In the genomic region with DNA sequence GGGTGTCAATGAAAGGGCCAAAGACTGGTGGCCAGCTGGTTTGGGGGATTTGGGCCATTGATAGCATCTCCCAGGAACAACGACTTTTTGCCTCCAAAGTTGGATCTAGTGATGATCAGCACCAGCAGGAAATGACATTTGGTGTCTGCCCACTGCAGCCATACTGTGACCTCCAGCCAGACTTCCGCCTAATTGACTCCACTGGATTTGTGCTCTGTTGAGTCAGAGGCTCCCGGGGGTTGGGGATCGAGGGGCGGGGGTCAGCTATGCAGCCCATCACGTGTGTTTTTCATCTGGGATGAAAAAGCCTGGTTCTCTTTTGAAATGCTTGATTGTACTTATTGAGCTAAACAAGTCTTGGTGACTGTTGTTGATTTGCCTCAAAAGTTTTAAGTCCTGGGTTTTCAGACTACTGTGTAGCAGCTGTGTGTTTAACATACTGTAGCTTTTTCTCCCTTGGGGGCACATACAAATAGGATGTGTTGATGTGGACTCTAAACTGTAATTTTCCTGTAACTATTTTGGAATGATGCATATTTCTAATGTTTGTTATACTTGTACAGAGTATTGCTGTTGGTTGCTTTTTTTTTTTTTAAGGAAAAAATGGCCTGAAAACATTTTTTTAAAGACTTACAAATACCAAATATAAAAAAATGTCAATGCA, we compare ENCODE assay signal across 17 cellular contexts. TPM values are rescaled to one million over a fixed set of nuclear protein-coding genes. Genes with fewer than 3 reads are reported as not detected.
DNase-seq lines count a peak whose midpoint lies in the region; ATAC-seq and TF ChIP-seq lines count a peak whose summit lies in the region.
"Had no signal": no experiment of that assay in that cellular context is flagged by ENCODE, and none has a peak within 500 bp of the region (broad histone marks: within the 10 kb centered on the region; RNA-seq: fewer than 3 reads in every experiment).

No MANE protein-coding gene starts in this region.

- 20 to 22% methylated on average over 6 of the region's 6 CpGs for WGBS in GM23248 (ENCODE audit: low coverage in 1 of 2, low lambda C conversion rate in 2 of 2, missing lambda C conversion rate in 2 of 2), 2 experiments
- 62% methylated on average over 6 of the region's 6 CpGs; no CpG with 5 or more reads in 1 of the 2 donors for WGBS in transverse colon (ENCODE audit: low coverage in 1 of 2), 2 donors

- peaks cover 22% of the 10 kb centered on the region; the same call in 1 of the 2 replicates for H3F3A ChIP-seq in GM23248 (ENCODE audit: insufficient read depth)

- H3K27ac ChIP-seq in GM23248 = peak overlapping the region; percentile 64
- peak overlapping the region in 3 of 4 donors; percentile 8 to 15 (median 14) for H3K27ac ChIP-seq in transverse colon
- H3K27ac ChIP-seq: suprapubic skin had no signal

- ATAC-seq in GM18505 (IDR thresholded peaks at IDR 0.05; ENCODE audit: unreplicated experiment) = no peak
- ATAC-seq: activated naive CD8-positive, alpha-beta T cell treated with anti-CD3 and anti-CD28 coated beads, Interleukin-2, amount 50 U/mL, for 24 hours; HCT116; mucosa of descending colon had no signal

- TF ChIP-seq POLR2A in transverse colon (IDR thresholded peaks at IDR 0.05) (no peak), GM18505 (IDR thresholded peaks at IDR 0.05; ENCODE audit: borderline replicate concordance, extremely low read depth, insufficient read depth, insufficient read length) (no peak)

- H3K9me2 ChIP-seq in GM23248 (ENCODE audit: insufficient read depth) = no peaks in the 10 kb centered on the region

- in situ Hi-C loops in GM23248 (cut with MboI) (no loop called here), transverse colon (cut with MboI; ENCODE audit: low pct_ligation_motif_present in 1 of 4, low pct_unique_long_range_greater_than_20kb in 1 of 4, low sequenced_read_pairs in 3 of 4) (no loop called here)

- DNase-seq in GM23248 = peak; percentile 29
- DNase-seq in cardiac fibroblast (ENCODE audit: low read depth in 2 of 2) = peak; percentile 38 to 64
- peak; percentile 56 for DNase-seq in iris pigment epithelial cell (ENCODE audit: low read depth)
- no peak for DNase-seq in transverse colon
- no peak for DNase-seq in kidney tubule cell (ENCODE audit: low spot score)
- DNase-seq in SHP77 treated with DMSO at 0.1 percent for 48 hours (lab: John Stamatoyannopoulos, UW) = no peak
- DNase-seq: activated CD8-positive, alpha-beta memory T cell treated with anti-CD3 and anti-CD28 coated beads, Interleukin-2, amount 50 U/mL, for 48 hours; activated naive CD8-positive, alpha-beta T cell treated with anti-CD3 and anti-CD28 coated beads, Interleukin-2, amount 50 U/mL, for 24 hours; DMS79; effector memory CD4-positive, alpha-beta T cell; mucosa of descending colon; NCI-H1105 had no signal

- H3K9ac ChIP-seq in GM23248 = peak overlapping the region; percentile 43

- 0 out of 2 replicates have a peak, but pooled peaks cover 8% of the 10 kb centered on the region for H3K36me3 ChIP-seq in GM23248 (ENCODE audit: low read depth)
- peaks cover 0 to 1% (median 0%) of the 10 kb centered on the region in 4 donors for H3K36me3 ChIP-seq in transverse colon

- H3K27me3 ChIP-seq in GM23248 (replicated peaks; ENCODE audit: insufficient read depth) = no peaks in the 10 kb centered on the region
- no peaks in the 10 kb centered on the region for H3K27me3 ChIP-seq in transverse colon
- H3K27me3 ChIP-seq: suprapubic skin had no signal

- intact Hi-C loops in transverse colon (cut with DNase I; ENCODE audit: low total_unique reads) = no loop called here

- H3K4me3 ChIP-seq in GM23248 (peak overlapping the region; percentile 30), cardiac fibroblast (replicated peaks in 1 of 2; ENCODE audit: low read depth in 2 of 2, low read length in 2 of 2) (no peak overlapping the region), transverse colon (no peak overlapping the region)
- H3K4me3 ChIP-seq: mucosa of descending colon, suprapubic skin had no signal

- no peaks in the 10 kb centered on the region for H3K79me2 ChIP-seq in GM23248 (ENCODE audit: insufficient read depth)

- TF ChIP-seq EP300 in transverse colon (IDR thresholded peaks at IDR 0.05; ENCODE audit: low read depth) = no peak

- no peaks in the 10 kb centered on the region for H3K9me3 ChIP-seq in GM23248 (ENCODE audit: low read depth)
- no peaks in the 10 kb centered on the region for H3K9me3 ChIP-seq in transverse colon
- H3K9me3 ChIP-seq: mucosa of descending colon, suprapubic skin had no signal

- H2AFZ ChIP-seq in GM23248 = peak overlapping the region; percentile 59

- H4K20me1 ChIP-seq in GM23248 (ENCODE audit: insufficient read depth) = no peaks in the 10 kb centered on the region

- H3K4me1 ChIP-seq in GM23248 (ENCODE audit: insufficient read depth) (peaks cover 29% of the 10 kb centered on the region), transverse colon (peaks cover 0 to 20% (median 4%) of the 10 kb centered on the region in 4 donors)

- TF ChIP-seq CTCF in cardiac fibroblast (IDR thresholded peaks at IDR 0.05; ENCODE audit: low read depth, low read length) = no peak
- no peak for TF ChIP-seq CTCF in transverse colon (IDR thresholded peaks at IDR 0.05)

- peak overlapping the region; percentile 75 for H3K4me2 ChIP-seq in GM23248 (ENCODE audit: unreplicated experiment)

RNA-seq across cellular contexts. Expression of a gene that starts 46.3 kb away (rescaled TPM):
- total RNA-seq in GM23248 (2014; rRNA removed; shearing (Covaris generic)) = not detected in 2 replicates
- not detected in 2 replicates for polyA plus RNA-seq in GM23248 (2016; fragmentation: Nextera tagmentation; extraction: Ambion mirVana)
- not detected for total RNA-seq in transverse colon
- total RNA-seq: HT1080, mucosa of descending colon, NCI-H460, suprapubic skin had no signal

Comparison
In these comparisons a context has a peak if more than half of its experiments do, and no peak if none do; other contexts are left out.
1. DNase-seq: peak in GM23248 (single experiment), cardiac fibroblast (2 of 2) and iris pigment epithelial cell (single experiment); none in transverse colon (single experiment), kidney tubule cell (single experiment) and SHP77 treated with DMSO at 0.1 percent for 48 hours (single experiment).